In genomic region chr1:120534361-120535047, GRCh38 we compare ENCODE assay signal across 8 cellular contexts.
A peak's percentile ranks its signal among the peaks of the same experiment; 100 is the strongest.
DNase-seq lines count a peak whose midpoint lies in the region; ATAC-seq and TF ChIP-seq lines count a peak whose summit lies in the region.
"Not testable (repeated sequence)": the region's sequence is repeated elsewhere in the genome, so short reads cannot be mapped to it uniquely, and the experiment has no call there.

No MANE protein-coding gene starts in this region.

- H3K79me2 ChIP-seq in DND-41 (ENCODE audit: insufficient read depth, low read length); osteoblast (ENCODE audit: insufficient read depth, low read length): not testable (repeated sequence)

- H3K4me2 ChIP-seq in DND-41 (ENCODE audit: insufficient read depth, low read length) (peak overlapping the region; percentile 51; the same call in 1 of the 2 replicates), osteoblast (ENCODE audit: insufficient read depth, low read length) (peak overlapping the region; percentile 32)

- not testable (repeated sequence) for H2AFZ ChIP-seq in DND-41 (ENCODE audit: low read depth, low read length); osteoblast (ENCODE audit: low read length)

- H3K27me3 ChIP-seq in DND-41 (ENCODE audit: insufficient read depth, low read length, poor library complexity); osteoblast (ENCODE audit: insufficient read depth, low read length): not testable (repeated sequence)

- POLR2A ChIA-PET in activated CD4-positive, alpha-beta memory T cell treated with anti-CD3 and anti-CD28 coated beads, Interleukin-2, amount 10 ng/mL, durations not matched to agents 7 days and 5 days (lab: Charles Lee), result not testable (repeated sequence)

- not testable (repeated sequence) for H3K4me3 ChIP-seq in DND-41 (ENCODE audit: low read depth in 1 of 2, low read length in 2 of 2); osteoblast (ENCODE audit: insufficient read depth, low read length)

- peak overlapping the region; percentile 94 for H3K27ac Mint-ChIP-seq in activated CD4-positive, alpha-beta memory T cell treated with anti-CD3 and anti-CD28 coated beads, Interleukin-2, amount 10 ng/mL, durations not matched to agents 7 days and 5 days
- peak overlapping the region; percentile 95 for H3K27ac Mint-ChIP-seq in chondrocyte (ENCODE audit: unreplicated experiment)

- CTCF ChIA-PET in activated CD4-positive, alpha-beta memory T cell treated with anti-CD3 and anti-CD28 coated beads, Interleukin-2, amount 10 ng/mL, durations not matched to agents 7 days and 5 days (lab: Charles Lee), result not testable (repeated sequence)

- peak overlapping the region; percentile 52 for H3K4me3 Mint-ChIP-seq in activated CD4-positive, alpha-beta memory T cell treated with anti-CD3 and anti-CD28 coated beads, Interleukin-2, amount 10 ng/mL, durations not matched to agents 7 days and 5 days
- not testable (repeated sequence) for H3K4me3 Mint-ChIP-seq in chondrocyte (ENCODE audit: unreplicated experiment)

- not testable (repeated sequence) for H3K27me3 Mint-ChIP-seq in activated CD4-positive, alpha-beta memory T cell treated with anti-CD3 and anti-CD28 coated beads, Interleukin-2, amount 10 ng/mL, durations not matched to agents 7 days and 5 days; chondrocyte (ENCODE audit: low read depth)

- not testable (repeated sequence) for H3K36me3 Mint-ChIP-seq in activated CD4-positive, alpha-beta memory T cell treated with anti-CD3 and anti-CD28 coated beads, Interleukin-2, amount 10 ng/mL, durations not matched to agents 7 days and 5 days (ENCODE audit: low read depth); chondrocyte (ENCODE audit: low read depth)

- not testable (repeated sequence) for H3K9me3 Mint-ChIP-seq in activated CD4-positive, alpha-beta memory T cell treated with anti-CD3 and anti-CD28 coated beads, Interleukin-2, amount 10 ng/mL, durations not matched to agents 7 days and 5 days; chondrocyte (ENCODE audit: low read depth)

- not testable (repeated sequence) for H4K20me1 ChIP-seq in DND-41 (ENCODE audit: insufficient read depth, low read length); osteoblast (ENCODE audit: insufficient read depth, low read length)

- peaks cover 19% of the 10 kb centered on the region for H3K4me1 ChIP-seq in DND-41 (ENCODE audit: insufficient read depth, low read length)
- not testable (repeated sequence) for H3K4me1 ChIP-seq in osteoblast (ENCODE audit: insufficient read depth, low read length)

- peak overlapping the region; percentile 36 for H3K9ac ChIP-seq in DND-41 (ENCODE audit: low read depth, low read length)

- peak overlapping the region; percentile 90 for H3K27ac ChIP-seq in DND-41 (ENCODE audit: low read length)
- peak overlapping the region; percentile 83 for H3K27ac ChIP-seq in osteoblast (ENCODE audit: low read depth, low read length)

- not testable (repeated sequence) for TF ChIP-seq CTCF in DND-41 (IDR thresholded peaks at IDR 0.05; ENCODE audit: borderline replicate concordance, extremely low read depth, low read length, poor library complexity, severe bottlenecking); chondrocyte (IDR thresholded peaks at IDR 0.05); osteoblast (IDR thresholded peaks at IDR 0.05; ENCODE audit: extremely low read depth, low read depth, low read length)

- H3K4me1 Mint-ChIP-seq in activated CD4-positive, alpha-beta memory T cell treated with anti-CD3 and anti-CD28 coated beads, Interleukin-2, amount 10 ng/mL, durations not matched to agents 7 days and 5 days, result peaks cover 18% of the 10 kb centered on the region
- not testable (repeated sequence) for H3K4me1 Mint-ChIP-seq in chondrocyte (ENCODE audit: low read depth)

- not testable (repeated sequence) for H3K36me3 ChIP-seq in DND-41 (ENCODE audit: insufficient read depth, low read length); osteoblast (ENCODE audit: insufficient read depth, low read length)

- peak; percentile 82 for ATAC-seq in DND-41 (ENCODE audit: insufficient read depth, low read depth)
- peak; percentile 70 for ATAC-seq in GM19035 (IDR thresholded peaks at IDR 0.05; ENCODE audit: unreplicated experiment)
- peak; percentile 65 for ATAC-seq in HG02623 (IDR thresholded peaks at IDR 0.05; ENCODE audit: unreplicated experiment)
- ATAC-seq in HG03378 (IDR thresholded peaks at IDR 0.05; ENCODE audit: unreplicated experiment), result peak; percentile 83

- DNase-seq in DND-41; activated CD4-positive, alpha-beta memory T cell treated with anti-CD3 and anti-CD28 coated beads, Interleukin-2, amount 10 ng/mL, durations not matched to agents 7 days and 5 days; chondrocyte (ENCODE audit: low spot score); osteoblast (ENCODE audit: insufficient read length, low spot score, missing footprints): not testable (repeated sequence)
- DNase-seq in NCI-H226, result peak; percentile 24

- H3K9me3 ChIP-seq in DND-41 (ENCODE audit: insufficient read depth, low read length, severe bottlenecking); osteoblast (ENCODE audit: low read depth, low read length): not testable (repeated sequence)
